ENCODE assay signal across 8 cellular contexts in the genomic region with DNA sequence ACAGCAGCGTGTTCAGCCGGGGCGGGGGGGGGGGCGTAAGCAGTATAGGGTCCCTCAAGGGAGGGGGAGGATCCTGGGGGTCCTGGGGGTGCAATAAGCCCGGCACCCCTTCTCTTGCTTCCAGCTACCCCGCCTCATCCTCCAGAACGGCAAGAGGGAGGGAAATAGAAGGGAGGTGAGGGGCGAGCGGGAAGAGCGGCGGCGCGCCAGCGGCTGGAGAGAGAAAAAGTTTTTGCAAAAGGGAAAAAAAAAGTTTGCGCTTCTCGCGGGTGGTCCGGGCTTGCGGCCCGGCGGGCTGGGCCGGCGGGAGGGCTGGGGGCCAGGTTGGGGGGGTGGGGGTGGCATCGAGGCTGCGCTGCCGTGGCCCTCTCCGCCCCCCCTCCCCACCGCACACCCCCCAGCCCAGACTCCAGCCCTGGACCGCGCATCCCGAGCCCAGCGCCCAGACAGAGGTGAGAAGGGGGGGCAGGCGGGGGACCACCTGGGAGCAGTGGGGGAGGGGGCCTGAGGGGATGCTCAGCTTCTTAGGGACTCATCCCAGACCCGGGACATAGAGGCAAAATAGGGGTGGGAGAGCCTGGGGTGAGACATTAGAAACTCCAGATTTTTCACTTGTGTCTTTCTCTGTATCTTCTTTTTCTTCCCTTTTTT. TPM values are rescaled to one million over a fixed set of nuclear protein-coding genes. Genes with fewer than 3 reads are reported as not detected.
DNase-seq lines count a peak whose midpoint lies in the region; ATAC-seq lines count a peak whose summit lies in the region.

GLI1 (plus strand) TSS at position 36 of the 651 bp plus-strand sequence. CDS start 3,907 bp downstream, outside the sequence.

- H3K36me3 Mint-ChIP-seq in activated naive CD4-positive, alpha-beta T cell treated with anti-CD3 and anti-CD28 coated beads, Interleukin-2, amount 10 ng/mL, durations not matched to agents 7 days and 5 days = no peaks in the 10 kb centered on the region
- H3K36me3 Mint-ChIP-seq in activated CD4-positive, alpha-beta memory T cell treated with anti-CD3 and anti-CD28 coated beads, Interleukin-2, amount 10 ng/mL, durations not matched to agents 7 days and 5 days (ENCODE audit: low read depth) = no peaks in the 10 kb centered on the region

- CTCF ChIA-PET in activated naive CD4-positive, alpha-beta T cell treated with anti-CD3 and anti-CD28 coated beads, Interleukin-2, amount 10 ng/mL, durations not matched to agents 7 days and 5 days (lab: Charles Lee) = interaction anchor here (0.6 to 7.5 kb wide), 24 partner anchors 8 to 247 kb away, joined by 3 to 67 read pairs (median 6); partner anchors contain the start of genes B4GALNT1 and SHMT2
- CTCF ChIA-PET in activated CD4-positive, alpha-beta memory T cell treated with anti-CD3 and anti-CD28 coated beads, Interleukin-2, amount 10 ng/mL, durations not matched to agents 7 days and 5 days (lab: Charles Lee) = interaction anchor here (0.6 to 9.8 kb wide), 25 partner anchors 9 to 281 kb away, joined by 3 to 204 read pairs (median 6); partner anchors contain the start of genes ARHGAP9, DCTN2, INHBC and MARS1

- no peaks in the 10 kb centered on the region for H3K9me3 Mint-ChIP-seq in activated naive CD4-positive, alpha-beta T cell treated with anti-CD3 and anti-CD28 coated beads, Interleukin-2, amount 10 ng/mL, durations not matched to agents 7 days and 5 days
- H3K9me3 Mint-ChIP-seq in activated CD4-positive, alpha-beta memory T cell treated with anti-CD3 and anti-CD28 coated beads, Interleukin-2, amount 10 ng/mL, durations not matched to agents 7 days and 5 days = no peaks in the 10 kb centered on the region

- intact Hi-C loops in left cardiac atrium (cut with DNase I) = loop anchor here in 1 of 2 donors (5.0 kb wide), 1 partner anchor 248 kb away; no protein-coding TSS in a partner anchor

- peaks cover 73% of the 10 kb centered on the region for H3K27me3 Mint-ChIP-seq in activated naive CD4-positive, alpha-beta T cell treated with anti-CD3 and anti-CD28 coated beads, Interleukin-2, amount 10 ng/mL, durations not matched to agents 7 days and 5 days
- peaks cover 23% of the 10 kb centered on the region for H3K27me3 Mint-ChIP-seq in activated CD4-positive, alpha-beta memory T cell treated with anti-CD3 and anti-CD28 coated beads, Interleukin-2, amount 10 ng/mL, durations not matched to agents 7 days and 5 days

- peak within 1 kb of the TSS; percentile 95 for H3K27ac Mint-ChIP-seq in activated naive CD4-positive, alpha-beta T cell treated with anti-CD3 and anti-CD28 coated beads, Interleukin-2, amount 10 ng/mL, durations not matched to agents 7 days and 5 days
- H3K27ac Mint-ChIP-seq in activated CD4-positive, alpha-beta memory T cell treated with anti-CD3 and anti-CD28 coated beads, Interleukin-2, amount 10 ng/mL, durations not matched to agents 7 days and 5 days = peak within 1 kb of the TSS; percentile 95

- ATAC-seq in left cardiac atrium (peak; percentile 42 to 51), HG02852 (IDR thresholded peaks at IDR 0.05; ENCODE audit: unreplicated experiment) (no peak), GM18511 (IDR thresholded peaks at IDR 0.05; ENCODE audit: unreplicated experiment) (no peak)

- peak within 1 kb of the TSS; percentile 94 for H3K4me3 Mint-ChIP-seq in activated naive CD4-positive, alpha-beta T cell treated with anti-CD3 and anti-CD28 coated beads, Interleukin-2, amount 10 ng/mL, durations not matched to agents 7 days and 5 days
- peak within 1 kb of the TSS; percentile 93 for H3K4me3 Mint-ChIP-seq in activated CD4-positive, alpha-beta memory T cell treated with anti-CD3 and anti-CD28 coated beads, Interleukin-2, amount 10 ng/mL, durations not matched to agents 7 days and 5 days

- peaks cover 71% of the 10 kb centered on the region for H3K4me1 Mint-ChIP-seq in activated naive CD4-positive, alpha-beta T cell treated with anti-CD3 and anti-CD28 coated beads, Interleukin-2, amount 10 ng/mL, durations not matched to agents 7 days and 5 days
- peaks cover 65% of the 10 kb centered on the region for H3K4me1 Mint-ChIP-seq in activated CD4-positive, alpha-beta memory T cell treated with anti-CD3 and anti-CD28 coated beads, Interleukin-2, amount 10 ng/mL, durations not matched to agents 7 days and 5 days

- POLR2A ChIA-PET in activated CD4-positive, alpha-beta memory T cell treated with anti-CD3 and anti-CD28 coated beads, Interleukin-2, amount 10 ng/mL, durations not matched to agents 7 days and 5 days (lab: Charles Lee) = interaction anchor here (0.8 to 6.4 kb wide), 9 partner anchors 12 to 284 kb away, joined by 3 to 72 read pairs (median 5); partner anchors contain the start of genes ARHGAP9 and DDIT3

- H3K4me3 ChIP-seq in skeletal muscle cell (ENCODE audit: low read depth, low read length) = peak within 1 kb of the TSS; percentile 74

- DNase-seq in activated naive CD4-positive, alpha-beta T cell treated with anti-CD3 and anti-CD28 coated beads, Interleukin-2, amount 10 ng/mL, durations not matched to agents 7 days and 5 days = no peak
- DNase-seq in activated naive CD4-positive, alpha-beta T cell (lab: John Stamatoyannopoulos, UW) = no peak
- DNase-seq in activated CD4-positive, alpha-beta memory T cell treated with anti-CD3 and anti-CD28 coated beads, Interleukin-2, amount 10 ng/mL, durations not matched to agents 7 days and 5 days = no peak
- DNase-seq in left cardiac atrium (no peak), skeletal muscle cell (ENCODE audit: low read depth) (no peak)
- DNase-seq in activated CD4-positive, alpha-beta T cell treated with anti-CD3 and anti-CD28 coated beads, Interleukin-2, amount 50 U/mL, for 48 hours = no peak

RNA-seq across cellular contexts. Expression of gene GLI1, which starts in this region (rescaled TPM):
- total RNA-seq in activated CD4-positive, alpha-beta memory T cell treated with anti-CD3 and anti-CD28 coated beads, Interleukin-2, amount 10 ng/mL, durations not matched to agents 7 days and 5 days = under 1 TPM; 0.30 to 0.48 TPM
- 1 to 10 TPM in 1 of 2 donors, under 1 TPM in 1; 0.97 to 1.2 TPM for total RNA-seq in left cardiac atrium

Comparison
In these comparisons a context has a peak if more than half of its experiments do, and no peak if none do; other contexts are left out.
1. ATAC-seq: peak in left cardiac atrium (2 of 2); none in HG02852 (single experiment) and GM18511 (single experiment).